Comparison of ENCODE assay signal across 26 cellular contexts in the genomic region with DNA sequence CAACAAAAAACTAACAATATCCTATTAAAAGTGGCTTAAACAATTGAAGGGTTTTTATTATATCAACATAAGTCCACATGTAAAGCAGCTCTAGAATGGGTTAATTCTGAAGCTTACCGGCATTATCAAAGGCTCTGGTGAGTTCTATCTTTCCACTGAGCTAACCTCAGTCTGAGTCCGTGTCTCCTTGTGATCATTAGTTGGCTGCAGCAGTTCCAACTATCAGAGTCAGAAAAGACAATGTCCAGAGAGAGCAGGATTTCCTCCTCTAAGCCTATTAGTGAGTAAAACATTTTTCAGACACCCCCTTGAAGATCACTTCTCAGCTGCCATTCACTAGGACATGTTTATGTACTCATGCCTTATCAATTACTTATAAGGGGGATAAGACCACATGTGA.
"Had no signal": no experiment of that assay in that cellular context is flagged by ENCODE, and none has a peak within 500 bp of the region (broad histone marks: within the 10 kb centered on the region; RNA-seq: fewer than 3 reads in every experiment).

No MANE protein-coding gene starts in this region.

- H3K27me3 Mint-ChIP-seq: activated CD4-positive, alpha-beta T cell treated with anti-CD3 and anti-CD28 coated beads, Interleukin-2, amount 10 ng/mL, durations not matched to agents 7 days and 5 days; activated naive CD8-positive, alpha-beta T cell treated with anti-CD3 and anti-CD28 coated beads, Interleukin-2, amount 10 ng/mL, durations not matched to agents 7 days and 5 days; naive thymus-derived CD4-positive, alpha-beta T cell; progenitor cell of endocrine pancreas; T-cell had no signal

- H3K27ac Mint-ChIP-seq: activated CD4-positive, alpha-beta T cell treated with anti-CD3 and anti-CD28 coated beads, Interleukin-2, amount 10 ng/mL, durations not matched to agents 7 days and 5 days; activated CD8-positive, alpha-beta T cell treated with anti-CD3 and anti-CD28 coated beads, Interleukin-2, amount 10 ng/mL, durations not matched to agents 7 days and 5 days; activated naive CD8-positive, alpha-beta T cell treated with anti-CD3 and anti-CD28 coated beads, Interleukin-2, amount 10 ng/mL, durations not matched to agents 7 days and 5 days; progenitor cell of endocrine pancreas; T-cell; T-helper 2 cell treated with Interferon-gamma antibody and Interleukin-4, amounts not matched to agents 5 μg/mL and 100 μg/mL, for 36 hours had no signal

- H3K4me1 Mint-ChIP-seq: activated CD4-positive, alpha-beta T cell treated with anti-CD3 and anti-CD28 coated beads, Interleukin-2, amount 10 ng/mL, durations not matched to agents 7 days and 5 days; activated naive CD8-positive, alpha-beta T cell treated with anti-CD3 and anti-CD28 coated beads, Interleukin-2, amount 10 ng/mL, durations not matched to agents 7 days and 5 days had no signal

- H3K4me3 ChIP-seq: body of pancreas, dorsolateral prefrontal cortex, gastroesophageal sphincter, lower lobe of right lung, thyroid gland, upper lobe of right lung had no signal

- H3K9me3 Mint-ChIP-seq: activated CD4-positive, alpha-beta T cell treated with anti-CD3 and anti-CD28 coated beads, Interleukin-2, amount 10 ng/mL, durations not matched to agents 7 days and 5 days; activated naive CD8-positive, alpha-beta T cell treated with anti-CD3 and anti-CD28 coated beads, Interleukin-2, amount 10 ng/mL, durations not matched to agents 7 days and 5 days; T-cell; T-helper 2 cell treated with Interferon-gamma antibody and Interleukin-4, amounts not matched to agents 5 μg/mL and 100 μg/mL, for 36 hours had no signal

- H3K4me1 ChIP-seq: body of pancreas, lower lobe of right lung, thyroid gland had no signal

- H3K9me3 ChIP-seq: body of pancreas, lower lobe of right lung, thyroid gland, upper lobe of right lung had no signal

- ATAC-seq: activated CD8-positive, alpha-beta T cell treated with anti-CD3 and anti-CD28 coated beads, Interleukin-2, amount 10 ng/mL, durations not matched to agents 7 days and 5 days; body of pancreas; gastroesophageal sphincter; lower lobe of right lung; naive thymus-derived CD4-positive, alpha-beta T cell; SK-N-SH treated with all-trans-retinoic acid at 6 μM for 48 hours; stimulated activated naive CD8-positive, alpha-beta T cell treated with anti-CD3 and anti-CD28 coated beads, Interleukin-15, Interleukin-2, amounts not matched to agents 100 U/mL and 50 U/mL, for 24 hours; T-cell; upper lobe of right lung had no signal

- DNase-seq: activated CD4-positive, alpha-beta T cell treated with anti-CD3 and anti-CD28 coated beads, Interleukin-2, amount 10 ng/mL, durations not matched to agents 7 days and 5 days; activated CD4-positive, CD25-positive, alpha-beta regulatory T cell treated with anti-CD3 and anti-CD28 coated beads, Interleukin-2, amount 50 U/mL, for 72 hours; activated CD8-positive, alpha-beta T cell treated with anti-CD3 and anti-CD28 coated beads, Interleukin-2, amount 10 ng/mL, durations not matched to agents 7 days and 5 days; activated naive CD4-positive, alpha-beta T cell treated with Interleukin-2 at 50 U/mL for 16 hours; activated naive CD8-positive, alpha-beta T cell treated with anti-CD3 and anti-CD28 coated beads, Interleukin-2, amount 10 ng/mL, durations not matched to agents 7 days and 5 days; anterior cingulate cortex; body of pancreas; central memory CD4-positive, alpha-beta T cell; dorsolateral prefrontal cortex; head of caudate nucleus; islet precursor cell; left cardiac atrium; lower lobe of right lung; naive thymus-derived CD4-positive, alpha-beta T cell; retina; stimulated activated CD4-positive, alpha-beta T cell treated with anti-CD3 and anti-CD28 coated beads, Interleukin-4, amount 100 ng/mL, for 24 hours; stimulated activated naive CD8-positive, alpha-beta T cell treated with anti-CD3 and anti-CD28 coated beads, Interleukin-15, Interleukin-2, amounts not matched to agents 100 U/mL and 50 U/mL, for 24 hours; substantia nigra; T-cell; thyroid gland; upper lobe of right lung had no signal

- H3K27ac ChIP-seq: body of pancreas, dorsolateral prefrontal cortex, lower lobe of right lung, thyroid gland, upper lobe of right lung, VCaP had no signal

- H3K27me3 ChIP-seq: body of pancreas, dorsolateral prefrontal cortex, gastroesophageal sphincter, thyroid gland, upper lobe of right lung had no signal

- H3K4me3 Mint-ChIP-seq: activated CD4-positive, alpha-beta T cell treated with anti-CD3 and anti-CD28 coated beads, Interleukin-2, amount 10 ng/mL, durations not matched to agents 7 days and 5 days; activated CD8-positive, alpha-beta T cell treated with anti-CD3 and anti-CD28 coated beads, Interleukin-2, amount 10 ng/mL, durations not matched to agents 7 days and 5 days; activated naive CD8-positive, alpha-beta T cell treated with anti-CD3 and anti-CD28 coated beads, Interleukin-2, amount 10 ng/mL, durations not matched to agents 7 days and 5 days; naive thymus-derived CD4-positive, alpha-beta T cell; T-cell; T-helper 2 cell treated with Interferon-gamma antibody and Interleukin-4, amounts not matched to agents 5 μg/mL and 100 μg/mL, for 36 hours had no signal
